Comparison of ENCODE assay signal across 20 cellular contexts in genomic region chr12:46998811-46999368, GRCh38.
DNase-seq lines count a peak whose midpoint lies in the region; ATAC-seq and TF ChIP-seq lines count a peak whose summit lies in the region.
"Had no signal": no experiment of that assay in that cellular context is flagged by ENCODE, and none has a peak within 500 bp of the region (broad histone marks: within the 10 kb centered on the region; RNA-seq: fewer than 3 reads in every experiment).

No MANE protein-coding gene starts in this region.

- peak overlapping the region; percentile 73 for H3K27ac Mint-ChIP-seq in HFFc6
- no peak overlapping the region for H3K27ac Mint-ChIP-seq in activated CD4-positive, alpha-beta T cell treated with anti-CD3 and anti-CD28 coated beads for 36 hours
- H3K27ac Mint-ChIP-seq: activated CD4-positive, alpha-beta T cell treated with anti-CD3 and anti-CD28 coated beads, Interleukin-2, amount 10 ng/mL, durations not matched to agents 24 days and 14 days; IgD-negative memory B cell; T-helper 2 cell treated with Interferon-gamma antibody and Interleukin-4, amounts not matched to agents 5 μg/mL and 100 μg/mL, for 36 hours had no signal

- CTCF ChIA-PET in activated CD4-positive, alpha-beta T cell treated with anti-CD3 and anti-CD28 coated beads for 36 hours (lab: Charles Lee), result interaction anchor here (0.7 to 1.3 kb wide), 5 partner anchors 15 to 543 kb away, joined by 3 to 4 read pairs (median 3); no protein-coding TSS in a partner anchor

- POLR2A ChIA-PET in activated CD4-positive, alpha-beta T cell treated with anti-CD3 and anti-CD28 coated beads for 36 hours (lab: Charles Lee), result no interaction called here

- ATAC-seq in foreskin keratinocyte (peak; percentile 91), HG02981 (IDR thresholded peaks at IDR 0.05; ENCODE audit: unreplicated experiment) (no peak)
- no peak for ATAC-seq in activated CD4-positive, alpha-beta T cell treated with anti-CD3 and anti-CD28 coated beads for 36 hours
- ATAC-seq: lower lobe of right lung had no signal

- H3K4me1 Mint-ChIP-seq in HFFc6 (ENCODE audit: low read depth), result peaks cover 22% of the 10 kb centered on the region
- no peaks in the 10 kb centered on the region for H3K4me1 Mint-ChIP-seq in activated CD4-positive, alpha-beta T cell treated with anti-CD3 and anti-CD28 coated beads for 36 hours
- H3K4me1 Mint-ChIP-seq: activated CD4-positive, alpha-beta T cell treated with anti-CD3 and anti-CD28 coated beads, Interleukin-2, amount 10 ng/mL, durations not matched to agents 24 days and 14 days; IgD-negative memory B cell had no signal

- peak overlapping the region; percentile 53 for H3K4me3 Mint-ChIP-seq in HFFc6
- H3K4me3 Mint-ChIP-seq in activated CD4-positive, alpha-beta T cell treated with anti-CD3 and anti-CD28 coated beads for 36 hours, result no peak overlapping the region
- H3K4me3 Mint-ChIP-seq: activated CD4-positive, alpha-beta T cell treated with anti-CD3 and anti-CD28 coated beads, Interleukin-2, amount 10 ng/mL, durations not matched to agents 24 days and 14 days; activated T-cell treated with anti-CD3 and anti-CD28 coated beads, Interleukin-2, amount 50 U/mL, for 4 hours; IgD-negative memory B cell; T-helper 2 cell treated with Interferon-gamma antibody and Interleukin-4, amounts not matched to agents 5 μg/mL and 100 μg/mL, for 36 hours had no signal

- no peaks in the 10 kb centered on the region for H3K27me3 Mint-ChIP-seq in HFFc6 (ENCODE audit: insufficient read depth)
- peaks cover 4% of the 10 kb centered on the region for H3K27me3 Mint-ChIP-seq in activated CD4-positive, alpha-beta T cell treated with anti-CD3 and anti-CD28 coated beads for 36 hours

- DNase-seq in A172 (ENCODE audit: low spot score) (peak; percentile 65), HFFc6 (peak; percentile 88), amniotic stem cell (lab: John Stamatoyannopoulos, UW) (peak; percentile 40), foreskin keratinocyte (peak; percentile 59 to 79), NCI-H1694 treated with DMSO at 0.1 percent for 48 hours (lab: John Stamatoyannopoulos, UW) (no peak)
- no peak for DNase-seq in effector memory CD4-positive, alpha-beta T cell
- DNase-seq in activated CD4-positive, alpha-beta T cell treated with anti-CD3 and anti-CD28 coated beads for 36 hours, result no peak
- DNase-seq: 8988T; activated CD4-positive, alpha-beta T cell treated with anti-CD3 and anti-CD28 coated beads, Interleukin-2, amount 10 ng/mL, durations not matched to agents 24 days and 14 days; activated T-cell treated with anti-CD3 and anti-CD28 coated beads, Interleukin-2, amount 50 U/mL, for 4 hours; effector CD4-positive, alpha-beta T cell; lower lobe of right lung; NCI-H1105 treated with DMSO at 0.1 percent for 48 hours; NCI-H2227 treated with DMSO at 0.1 percent for 48 hours; OCI-M1 had no signal

- H3K36me3 ChIP-seq in effector memory CD4-positive, alpha-beta T cell (ENCODE audit: control insufficient read depth, insufficient read depth, low read length), result no peaks in the 10 kb centered on the region
- H3K36me3 ChIP-seq: lower lobe of right lung, neutrophil had no signal

- H3K27me3 ChIP-seq in foreskin keratinocyte, result no peaks in the 10 kb centered on the region
- no peaks in the 10 kb centered on the region for H3K27me3 ChIP-seq in effector memory CD4-positive, alpha-beta T cell (replicated peaks; ENCODE audit: control insufficient read depth, insufficient read depth, low read length, poor library complexity, severe bottlenecking)
- H3K27me3 ChIP-seq: hepatocyte, neutrophil had no signal

- no peaks in the 10 kb centered on the region for H3K9me3 ChIP-seq in effector memory CD4-positive, alpha-beta T cell (ENCODE audit: control insufficient read depth, low read length)
- H3K9me3 ChIP-seq: lower lobe of right lung, neutrophil had no signal

- peaks cover 16% of the 10 kb centered on the region for H3K4me1 ChIP-seq in foreskin keratinocyte
- H3K4me1 ChIP-seq in effector memory CD4-positive, alpha-beta T cell (ENCODE audit: control insufficient read depth, insufficient read depth, low read length, poor library complexity, severe bottlenecking), result no peaks in the 10 kb centered on the region
- H3K4me1 ChIP-seq: lower lobe of right lung had no signal

- H3K9me3 Mint-ChIP-seq in HFFc6, result peaks cover 9% of the 10 kb centered on the region; the same call in 1 of the 2 replicates
- no peaks in the 10 kb centered on the region for H3K9me3 Mint-ChIP-seq in activated CD4-positive, alpha-beta T cell treated with anti-CD3 and anti-CD28 coated beads for 36 hours (ENCODE audit: low read depth)
- H3K9me3 Mint-ChIP-seq: activated CD4-positive, alpha-beta T cell treated with anti-CD3 and anti-CD28 coated beads, Interleukin-2, amount 10 ng/mL, durations not matched to agents 24 days and 14 days; activated T-cell treated with anti-CD3 and anti-CD28 coated beads, Interleukin-2, amount 50 U/mL, for 4 hours; T-helper 2 cell treated with Interferon-gamma antibody and Interleukin-4, amounts not matched to agents 5 μg/mL and 100 μg/mL, for 36 hours had no signal

- TF ChIP-seq CTCF in HFFc6 (IDR thresholded peaks at IDR 0.05) (no peak), foreskin keratinocyte (conservative IDR thresholded peaks at IDR 0.05) (no peak)

- H3K4me3 ChIP-seq in effector memory CD4-positive, alpha-beta T cell (ENCODE audit: insufficient read depth, low read depth, low read length, poor library complexity, severe bottlenecking), result no peak overlapping the region
- H3K4me3 ChIP-seq: hepatocyte, lower lobe of right lung had no signal

- intact Hi-C loops in activated CD4-positive, alpha-beta T cell treated with anti-CD3 and anti-CD28 coated beads for 36 hours (cut with DNase I, micrococcal nuclease), result no loop called here

- H3K36me3 Mint-ChIP-seq in HFFc6 (ENCODE audit: low read depth), result peaks cover 10% of the 10 kb centered on the region; the same call in 1 of the 2 replicates
- H3K36me3 Mint-ChIP-seq in activated CD4-positive, alpha-beta T cell treated with anti-CD3 and anti-CD28 coated beads for 36 hours (ENCODE audit: low read depth), result no peaks in the 10 kb centered on the region
- H3K36me3 Mint-ChIP-seq: IgD-negative memory B cell had no signal

- peak overlapping the region; percentile 48 for H3K27ac ChIP-seq in foreskin keratinocyte
- H3K27ac ChIP-seq in effector memory CD4-positive, alpha-beta T cell (ENCODE audit: insufficient read depth, low read length, poor library complexity, severe bottlenecking), result no peak overlapping the region
- H3K27ac ChIP-seq: hepatocyte, lower lobe of right lung, neutrophil had no signal

Comparison
In these comparisons a context has a peak if more than half of its experiments do, and no peak if none do; other contexts are left out.
1. DNase-seq: peak in A172 (single experiment), HFFc6 (single experiment), amniotic stem cell (single experiment) and foreskin keratinocyte (2 of 2); none in NCI-H1694 treated with DMSO at 0.1 percent for 48 hours (single experiment), effector memory CD4-positive, alpha-beta T cell (0 of 3) and activated CD4-positive, alpha-beta T cell treated with anti-CD3 and anti-CD28 coated beads for 36 hours (single experiment).